21 cellular contexts compared by ENCODE assay signal in the genomic region with DNA sequence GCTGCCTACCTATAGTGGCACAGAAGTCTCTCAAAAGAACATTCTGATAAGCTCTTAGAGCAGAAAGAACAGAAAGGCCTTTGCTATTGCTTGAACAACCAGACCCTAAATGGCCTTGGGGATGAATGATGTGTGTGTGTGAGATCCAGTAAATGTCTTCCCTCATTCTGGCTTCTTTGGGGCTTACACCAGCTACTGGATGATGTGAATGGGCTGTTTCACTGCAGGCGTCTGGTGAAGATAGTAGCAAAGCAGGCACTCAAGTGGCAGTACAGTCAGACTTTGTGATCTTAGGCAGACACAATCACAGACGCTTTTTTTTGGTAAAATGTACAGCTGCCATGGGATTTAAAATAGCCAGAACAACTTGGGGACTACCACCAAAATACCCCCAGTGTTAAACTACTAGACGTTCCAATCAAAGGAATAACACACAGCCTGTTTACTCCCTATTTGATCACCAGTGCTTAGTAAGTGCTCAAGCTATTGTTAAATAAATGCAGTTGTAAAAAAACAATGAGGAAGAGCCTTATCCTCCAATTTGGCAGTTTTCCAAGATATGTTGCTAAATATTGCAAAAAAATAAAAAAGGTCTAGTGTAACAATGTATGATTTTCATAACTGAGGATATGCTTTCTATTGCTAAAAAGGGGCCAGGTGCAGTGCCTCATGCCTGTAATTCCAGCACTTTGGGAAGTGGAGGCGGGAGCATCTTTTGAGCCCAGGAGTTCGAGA. TPM values are rescaled to one million over a fixed set of nuclear protein-coding genes. Genes with fewer than 3 reads are reported as not detected.
DNase-seq lines count a peak whose midpoint lies in the region; ATAC-seq and TF ChIP-seq lines count a peak whose summit lies in the region.
"Had no signal": no experiment of that assay in that cellular context is flagged by ENCODE, and none has a peak within 500 bp of the region (broad histone marks: within the 10 kb centered on the region; RNA-seq: fewer than 3 reads in every experiment).

No MANE protein-coding gene starts in this region.

- H3K36me3 ChIP-seq in IMR-90 (ENCODE audit: control insufficient read depth, insufficient read depth, low read length) (peaks cover 43% of the 10 kb centered on the region), mesenchymal stem cell (ENCODE audit: control insufficient read depth in 1 of 2, insufficient read depth in 2 of 2, low read depth in 1 of 2, low read length in 2 of 2) (peaks cover 39 to 78% of the 10 kb centered on the region in 2 experiments), lower lobe of right lung (peaks cover 74% of the 10 kb centered on the region)
- H3K36me3 ChIP-seq: ovary, uterus had no signal

- no peak overlapping the region for H2AFZ ChIP-seq in IMR-90 (replicated peaks; ENCODE audit: low read length, poor library complexity)
- H2AFZ ChIP-seq in mesenchymal stem cell (ENCODE audit: low read depth, low read length) = no peak overlapping the region

- BruUV-seq in IMR-90 (replicated peaks; lab: Mats Ljungman, UMichigan) = no TSS peak

- H2BK15ac ChIP-seq in IMR-90 (ENCODE audit: low read depth, low read length) (no peak overlapping the region), mesenchymal stem cell (ENCODE audit: low read depth, poor library complexity, severe bottlenecking) (no peak overlapping the region)

- H3K4ac ChIP-seq in IMR-90 (ENCODE audit: low read depth, low read length) (no peak overlapping the region), mesenchymal stem cell (ENCODE audit: low read depth in 1 of 2, low read length in 2 of 2) (no peak overlapping the region)

- H3K27me3 ChIP-seq in IMR-90 (ENCODE audit: control insufficient read depth, insufficient read depth, low read length) (no peaks in the 10 kb centered on the region), mesenchymal stem cell (ENCODE audit: control insufficient read depth in 1 of 2, insufficient read depth in 1 of 2, low read length in 2 of 2) (no peaks in the 10 kb centered on the region), lower lobe of right lung (ENCODE audit: low read depth) (no peaks in the 10 kb centered on the region)
- H3K27me3 ChIP-seq: brain microvascular endothelial cell, ovary, uterus had no signal

- H3K79me1 ChIP-seq in IMR-90 (ENCODE audit: low read depth in 1 of 2, low read length in 2 of 2) (peaks cover 0 to 9% of the 10 kb centered on the region in 2 experiments; a peak in 3 of 4 replicates), mesenchymal stem cell (replicated peaks; ENCODE audit: low read length, poor library complexity, severe bottlenecking) (peaks cover 9% of the 10 kb centered on the region)

- H3K23ac ChIP-seq in IMR-90 (ENCODE audit: low read depth, low read length) (no peak overlapping the region), mesenchymal stem cell (ENCODE audit: low read length in 2 of 2) (no peak overlapping the region)

- no peak overlapping the region for H4K5ac ChIP-seq in IMR-90 (ENCODE audit: low read depth, low read length)

- dilution Hi-C loops in IMR-90 (cut with HindIII; ENCODE audit: low sequenced_read_pairs, unreplicated experiment) = no loop called here

- TF ChIP-seq RAD21 in IMR-90 (IDR thresholded peaks at IDR 0.05; ENCODE audit: low read length) = no peak

- intact Hi-C loops in IMR-90 (cut with micrococcal nuclease) (no loop called here), lower lobe of right lung (cut with DNase I) (no loop called here)

- H2BK20ac ChIP-seq in IMR-90 (ENCODE audit: low read depth, low read length) = no peak overlapping the region

- in situ Hi-C loops in IMR-90 (cut with MboI; ENCODE audit: low sequenced_read_pairs) = no loop called here

- no peak overlapping the region for H2BK12ac ChIP-seq in mesenchymal stem cell (ENCODE audit: low read length in 2 of 2)

- no CpG with 5 or more reads among the region's 5 CpGs for WGBS in IMR-90 (ENCODE audit: extremely low coverage in 2 of 2, insufficient read length in 1 of 2), 2 experiments
- 83% methylated on average over 3 of the region's 5 CpGs for WGBS in mesenchymal stem cell

- no peak overlapping the region for H3K14ac ChIP-seq in IMR-90 (replicated peaks; ENCODE audit: low read depth, low read length)
- H3K14ac ChIP-seq in mesenchymal stem cell (ENCODE audit: low read length in 2 of 2) = no peak overlapping the region

- POLR2A ChIA-PET in IMR-90 (lab: Charles Lee; ENCODE audit: unreplicated experiment) = no interaction called here

- TF ChIP-seq CTCF in IMR-90 (conservative IDR thresholded peaks at IDR 0.05; ENCODE audit: low read depth, low read length) (no peak), cardiac fibroblast (IDR thresholded peaks at IDR 0.05; ENCODE audit: low read depth, low read length) (no peak), lower lobe of right lung (IDR thresholded peaks at IDR 0.05) (no peak)

- H2AK5ac ChIP-seq in IMR-90 (ENCODE audit: low read depth, low read length) = no peak overlapping the region
- no peak overlapping the region for H2AK5ac ChIP-seq in mesenchymal stem cell (ENCODE audit: low read length, severe bottlenecking)

- H3K9me3 ChIP-seq in IMR-90 (ENCODE audit: control insufficient read depth, insufficient read depth, low read length) = no peaks in the 10 kb centered on the region
- no peaks in the 10 kb centered on the region for H3K9me3 ChIP-seq in mesenchymal stem cell (ENCODE audit: control insufficient read depth, low read length)
- no peaks in the 10 kb centered on the region for H3K9me3 ChIP-seq in lower lobe of right lung
- H3K9me3 ChIP-seq: HAP-1, mucosa of descending colon, ovary, uterus had no signal

- H3K4me3 ChIP-seq in IMR-90 (ENCODE audit: insufficient read depth, low read depth, low read length) (no peak overlapping the region), cardiac fibroblast (replicated peaks in 1 of 2; ENCODE audit: low read depth in 2 of 2, low read length in 2 of 2) (no peak overlapping the region), mesenchymal stem cell (ENCODE audit: insufficient read depth in 1 of 2, low read depth in 1 of 2, low read length in 2 of 2) (no peak overlapping the region), lower lobe of right lung (no peak overlapping the region)
- H3K4me3 ChIP-seq: HAP-1, mucosa of descending colon, ovary, uterus had no signal

- H3K9me1 ChIP-seq in IMR-90 (ENCODE audit: insufficient read depth, low read length) = 0 out of 2 replicates have a peak, but pooled peaks cover 3% of the 10 kb centered on the region

- no peak overlapping the region for H2AK9ac ChIP-seq in IMR-90 (replicated peaks; ENCODE audit: low read depth, low read length, poor library complexity)

- H4K8ac ChIP-seq in IMR-90 (ENCODE audit: low read depth in 2 of 2, low read length in 2 of 2) (no peak overlapping the region), mesenchymal stem cell (ENCODE audit: low read length) (no peak overlapping the region)

- CTCF ChIA-PET in IMR-90 (lab: Yijun Ruan, JAX) = no interaction called here

- H3K27ac ChIP-seq in IMR-90 (ENCODE audit: insufficient read depth, low read length) (no peak overlapping the region), mesenchymal stem cell (ENCODE audit: low read length, poor library complexity, severe bottlenecking) (no peak overlapping the region), lower lobe of right lung (no peak overlapping the region)
- H3K27ac ChIP-seq: brain microvascular endothelial cell, C4-2B, ovary, uterus had no signal

- H3K9ac ChIP-seq in IMR-90 (ENCODE audit: low read depth, low read length) (no peak overlapping the region), mesenchymal stem cell (ENCODE audit: low read length) (no peak overlapping the region)

- H3K4me1 ChIP-seq in IMR-90 (ENCODE audit: control insufficient read depth, insufficient read depth, low read length) (no peaks in the 10 kb centered on the region), mesenchymal stem cell (ENCODE audit: control insufficient read depth, insufficient read depth, low read depth, low read length) (no peaks in the 10 kb centered on the region), lower lobe of right lung (no peaks in the 10 kb centered on the region)
- H3K4me1 ChIP-seq: uterus had no signal

- ATAC-seq in IMR-90 (ENCODE audit: low read depth) (no peak), GM18505 (IDR thresholded peaks at IDR 0.05; ENCODE audit: unreplicated experiment) (no peak), lower lobe of right lung (no peak)
- ATAC-seq: mucosa of descending colon had no signal

- TF ChIP-seq POLR2A in IMR-90 (IDR thresholded peaks at IDR 0.05; ENCODE audit: low read depth, low read length) = no peak
- no peak for TF ChIP-seq POLR2A in GM18505 (IDR thresholded peaks at IDR 0.05; ENCODE audit: borderline replicate concordance, extremely low read depth, insufficient read depth, insufficient read length)

- no peak overlapping the region for H3K4me2 ChIP-seq in IMR-90 (ENCODE audit: low read depth, low read length)
- no peak overlapping the region for H3K4me2 ChIP-seq in mesenchymal stem cell (ENCODE audit: low read length, poor library complexity, severe bottlenecking)

- H2BK5ac ChIP-seq in IMR-90 (ENCODE audit: low read depth, low read length, poor library complexity, severe bottlenecking) = no peak overlapping the region
- H2BK5ac ChIP-seq in mesenchymal stem cell (ENCODE audit: low read depth, low read length, poor library complexity, severe bottlenecking) = no peak overlapping the region

- H3K18ac ChIP-seq in IMR-90 (ENCODE audit: low read depth, low read length) (no peak overlapping the region), mesenchymal stem cell (ENCODE audit: low read depth in 1 of 2, low read length in 2 of 2) (no peak overlapping the region)

- peaks cover 4% of the 10 kb centered on the region; the same call in 1 of the 2 replicates for H4K20me1 ChIP-seq in IMR-90 (ENCODE audit: insufficient read depth, low read length)

- H2BK120ac ChIP-seq in IMR-90 (ENCODE audit: low read depth, low read length) = no peak overlapping the region
- H2BK120ac ChIP-seq in mesenchymal stem cell (ENCODE audit: low read depth, low read length) = no peak overlapping the region

- no peak overlapping the region for H3K56ac ChIP-seq in IMR-90 (ENCODE audit: extremely low read depth, insufficient read depth, low read length)

- H4K91ac ChIP-seq in IMR-90 (ENCODE audit: insufficient read depth, low read depth, low read length) (no peak overlapping the region), mesenchymal stem cell (ENCODE audit: low read length) (no peak overlapping the region)

- DNase-seq in CD1c-positive myeloid dendritic cell (ENCODE audit: extremely low spot score) = peak; percentile 29
- peak; percentile 24 for DNase-seq in IMR-90
- peak; percentile 80 to 82 for DNase-seq in cardiac fibroblast (ENCODE audit: low read depth in 2 of 2)
- peak; percentile 14 for DNase-seq in mesenchymal stem cell
- no peak for DNase-seq in inferior parietal cortex (ENCODE audit: extremely low spot score)
- DNase-seq in lower lobe of right lung = no peak
- DNase-seq: activated CD8-positive, alpha-beta memory T cell treated with anti-CD3 and anti-CD28 coated beads, Interleukin-2, amount 50 U/mL, for 4 hours; activated naive CD4-positive, alpha-beta T cell treated with anti-CD3 and anti-CD28 coated beads for 36 hours; brain microvascular endothelial cell; effector memory CD4-positive, alpha-beta T cell; KBM-7; mucosa of descending colon; NCI-H1417; NCI-H345; ovary; stimulated activated CD4-positive, alpha-beta T cell treated with anti-CD3 and anti-CD28 coated beads, Interleukin-12 subunit alpha, Interleukin-12 subunit beta, amount 100 ng/mL, for 4 hours; SW 1271; uterus had no signal

RNA-seq across cellular contexts. Expression of gene NDUFAB1, which starts 17.9 kb away (rescaled TPM):
- total RNA-seq in IMR-90 (2012; rRNA removed) (114 and 117 TPM in 2 replicates), lower lobe of right lung (56.5 TPM)
- 146 and 185 TPM in 2 replicates for polyA plus RNA-seq in IMR-90 (2012; rRNA removed)
- polyA plus RNA-seq in IMR-90 (2012; cell fraction: cytosol; rRNA removed) = 210 and 224 TPM in 2 replicates
- 44.0 and 64.7 TPM in 2 replicates for polyA plus RNA-seq in IMR-90 (2012; cell fraction: nucleus; rRNA removed; ENCODE audit: low replicate concordance)
- polyA plus RNA-seq in mesenchymal stem cell (2013, experiment 1 of 2) = 158 TPM
- 175 TPM for polyA plus RNA-seq in mesenchymal stem cell (2013, experiment 2 of 2)

RNA-seq across cellular contexts. Expression of gene UBFD1, which starts 20.7 kb away (rescaled TPM):
- 39.3 and 48.9 TPM in 2 replicates for total RNA-seq in IMR-90 (2012; rRNA removed)
- 48.4 and 55.0 TPM in 2 replicates for polyA plus RNA-seq in IMR-90 (2012; rRNA removed)
- polyA plus RNA-seq in IMR-90 (2012; cell fraction: cytosol; rRNA removed) = 29.3 and 70.8 TPM in 2 replicates
- polyA plus RNA-seq in IMR-90 (2012; cell fraction: nucleus; rRNA removed; ENCODE audit: low replicate concordance) = 68.5 and 100.0 TPM in 2 replicates
- 28.8 TPM for polyA plus RNA-seq in mesenchymal stem cell (2013, experiment 1 of 2)
- polyA plus RNA-seq in mesenchymal stem cell (2013, experiment 2 of 2) = 30.8 TPM
- 39.1 TPM for total RNA-seq in lower lobe of right lung

RNA-seq across cellular contexts. Expression of gene EARS2, which starts 21.1 kb away (rescaled TPM):
- 23.3 and 28.1 TPM in 2 replicates for total RNA-seq in IMR-90 (2012; rRNA removed)
- 37.7 and 37.8 TPM in 2 replicates for polyA plus RNA-seq in IMR-90 (2012; rRNA removed)
- polyA plus RNA-seq in IMR-90 (2012; cell fraction: cytosol; rRNA removed) = 11.8 and 19.7 TPM in 2 replicates
- polyA plus RNA-seq in IMR-90 (2012; cell fraction: nucleus; rRNA removed; ENCODE audit: low replicate concordance) = 32.3 and 45.8 TPM in 2 replicates
- polyA plus RNA-seq in mesenchymal stem cell (2013, experiment 1 of 2) = 9.8 TPM
- 9.5 TPM for polyA plus RNA-seq in mesenchymal stem cell (2013, experiment 2 of 2)
- total RNA-seq in lower lobe of right lung = 19.5 TPM

Comparison
In these comparisons a context has a peak if more than half of its experiments do, and no peak if none do; other contexts are left out.
1. DNase-seq: peak in CD1c-positive myeloid dendritic cell (single experiment), IMR-90 (single experiment), cardiac fibroblast (2 of 2) and mesenchymal stem cell (single experiment); none in inferior parietal cortex (single experiment) and lower lobe of right lung (single experiment).